In genomic region chr19:6250024-6250605, GRCh38 we compare ENCODE assay signal across 18 cellular contexts. TPM values are rescaled to one million over a fixed set of nuclear protein-coding genes. Genes with fewer than 3 reads are reported as not detected.
DNase-seq lines count a peak whose midpoint lies in the region; ATAC-seq and TF ChIP-seq lines count a peak whose summit lies in the region.
"Had no signal": no experiment of that assay in that cellular context is flagged by ENCODE, and none has a peak within 500 bp of the region (broad histone marks: within the 10 kb centered on the region; RNA-seq: fewer than 3 reads in every experiment).

No MANE protein-coding gene starts in this region.

- no peak for TF ChIP-seq EP300 in tibial nerve (IDR thresholded peaks at IDR 0.05)

- peaks cover 68% of the 10 kb centered on the region for H3K4me1 Mint-ChIP-seq in stimulated activated naive CD8-positive, alpha-beta T cell treated with anti-CD3 and anti-CD28 coated beads, Interleukin-15, amount 100 ng/mL, for 72 hours

- H3K9ac ChIP-seq in adipocyte (ENCODE audit: low read length) = no peak overlapping the region

- WGBS in tibial nerve, 2 donors = 46 to 54% methylated on average over 3 of the region's 3 CpGs

- peak overlapping the region in 1 of 2 donors; percentile 81 for H3K27ac Mint-ChIP-seq in stimulated activated naive CD8-positive, alpha-beta T cell treated with anti-CD3 and anti-CD28 coated beads, Interleukin-15, amount 100 ng/mL, for 72 hours
- H3K27ac Mint-ChIP-seq: activated naive CD8-positive, alpha-beta T cell treated with anti-CD3 and anti-CD28 coated beads, Interleukin-2, amount 10 ng/mL, durations not matched to agents 7 days and 5 days; B cell had no signal

- H3K27me3 Mint-ChIP-seq in stimulated activated naive CD8-positive, alpha-beta T cell treated with anti-CD3 and anti-CD28 coated beads, Interleukin-15, amount 100 ng/mL, for 72 hours = no peaks in the 10 kb centered on the region
- H3K27me3 Mint-ChIP-seq: activated naive CD8-positive, alpha-beta T cell treated with anti-CD3 and anti-CD28 coated beads, Interleukin-2, amount 10 ng/mL, durations not matched to agents 7 days and 5 days; B cell; dendritic cell treated with granulocyte-macrophage colony-stimulating factor and Interleukin-4, amounts not matched to agents 40 ng/mL and 50 ng/mL, for 4 days had no signal

- H3K27me3 ChIP-seq in adipocyte (replicated peaks; ENCODE audit: control insufficient read depth, insufficient read depth, low read length) = no peaks in the 10 kb centered on the region
- H3K27me3 ChIP-seq in tibial nerve = no peaks in the 10 kb centered on the region
- H3K27me3 ChIP-seq: foreskin keratinocyte had no signal

- TF ChIP-seq POLR2A in tibial nerve (IDR thresholded peaks at IDR 0.05) = no peak

- H3K4me3 ChIP-seq in adipocyte (ENCODE audit: low read length) (no peak overlapping the region), tibial nerve (no peak overlapping the region)
- H3K4me3 ChIP-seq: lung, PC-9 had no signal

- H3K9me3 ChIP-seq in adipocyte (ENCODE audit: control insufficient read depth, low read length) = no peaks in the 10 kb centered on the region
- H3K9me3 ChIP-seq in tibial nerve = no peaks in the 10 kb centered on the region

- H3K36me3 ChIP-seq in adipocyte (ENCODE audit: control insufficient read depth, insufficient read depth, low read length, severe bottlenecking) (peaks cover 21% of the 10 kb centered on the region), tibial nerve (no peaks in the 10 kb centered on the region)

- peaks cover 3% of the 10 kb centered on the region for H3K4me1 ChIP-seq in adipocyte (ENCODE audit: control insufficient read depth, insufficient read depth, low read length)
- peaks cover 0 to 59% (median 28%) of the 10 kb centered on the region in 4 donors for H3K4me1 ChIP-seq in tibial nerve
- H3K4me1 ChIP-seq: foreskin keratinocyte had no signal

- H3K9me3 Mint-ChIP-seq in stimulated activated naive CD8-positive, alpha-beta T cell treated with anti-CD3 and anti-CD28 coated beads, Interleukin-15, amount 100 ng/mL, for 72 hours = no peaks in the 10 kb centered on the region
- H3K9me3 Mint-ChIP-seq: dendritic cell treated with granulocyte-macrophage colony-stimulating factor and Interleukin-4, amounts not matched to agents 40 ng/mL and 50 ng/mL, for 4 days had no signal

- peak; percentile 59 for ATAC-seq in stimulated activated naive CD8-positive, alpha-beta T cell treated with anti-CD3 and anti-CD28 coated beads, Interleukin-15, Interleukin-2, amounts not matched to agents 100 U/mL and 50 U/mL, for 24 hours
- no peak for ATAC-seq in stimulated activated naive CD8-positive, alpha-beta T cell treated with anti-CD3 and anti-CD28 coated beads, Interleukin-15, amount 100 ng/mL, for 72 hours
- ATAC-seq in GM19452 (IDR thresholded peaks at IDR 0.05; ENCODE audit: unreplicated experiment) = no peak
- no peak for ATAC-seq in HG02571 (IDR thresholded peaks at IDR 0.05; ENCODE audit: unreplicated experiment)
- ATAC-seq: foreskin keratinocyte, SK-N-SH treated with all-trans-retinoic acid at 6 μM for 48 hours had no signal

- no peak overlapping the region for H3K4me3 Mint-ChIP-seq in stimulated activated naive CD8-positive, alpha-beta T cell treated with anti-CD3 and anti-CD28 coated beads, Interleukin-15, amount 100 ng/mL, for 72 hours
- H3K4me3 Mint-ChIP-seq: activated naive CD8-positive, alpha-beta T cell treated with anti-CD3 and anti-CD28 coated beads, Interleukin-2, amount 10 ng/mL, durations not matched to agents 7 days and 5 days; B cell; dendritic cell treated with granulocyte-macrophage colony-stimulating factor and Interleukin-4, amounts not matched to agents 40 ng/mL and 50 ng/mL, for 4 days had no signal

- TF ChIP-seq CTCF in tibial nerve (IDR thresholded peaks at IDR 0.05) = no peak

- DNase-seq in stimulated activated naive CD8-positive, alpha-beta T cell treated with anti-CD3 and anti-CD28 coated beads, Interleukin-15, Interleukin-2, amounts not matched to agents 100 U/mL and 50 U/mL, for 24 hours = no peak
- DNase-seq in stimulated activated naive CD8-positive, alpha-beta T cell treated with anti-CD3 and anti-CD28 coated beads, Interleukin-15, amount 100 ng/mL, for 72 hours = no peak
- DNase-seq in adipocyte (ENCODE audit: low read depth) (peak; percentile 34), fibroblast of peridontal ligament (ENCODE audit: extremely low read depth) (peak; percentile 78), tibial nerve (ENCODE audit: low spot score in 2 of 2) (no peak), SW480 (ENCODE audit: low spot score) (no peak)
- DNase-seq: activated naive CD8-positive, alpha-beta T cell treated with anti-CD3 and anti-CD28 coated beads, Interleukin-2, amount 10 ng/mL, durations not matched to agents 7 days and 5 days; DMS 273 treated with DMSO at 0.1 percent for 48 hours; NCI-H2029 treated with DMSO at 0.1 percent for 48 hours; NCI-H526; PC-9 had no signal

- H3K27ac ChIP-seq in tibial nerve = peak overlapping the region in 3 of 4 donors; percentile 62 to 83 (median 82)
- H3K27ac ChIP-seq: foreskin keratinocyte, PC-9 had no signal

RNA-seq across cellular contexts. Expression of gene MLLT1, which starts 29.7 kb away (rescaled TPM):
- 10 to 100 TPM; 15.1 to 42.0 (median 19.9) TPM for total RNA-seq in tibial nerve

Comparison
In these comparisons a context has a peak if more than half of its experiments do, and no peak if none do; other contexts are left out.
1. DNase-seq: peak in adipocyte (single experiment) and fibroblast of peridontal ligament (single experiment); none in stimulated activated naive CD8-positive, alpha-beta T cell treated with anti-CD3 and anti-CD28 coated beads, Interleukin-15, Interleukin-2, amounts not matched to agents 100 U/mL and 50 U/mL, for 24 hours (single experiment), stimulated activated naive CD8-positive, alpha-beta T cell treated with anti-CD3 and anti-CD28 coated beads, Interleukin-15, amount 100 ng/mL, for 72 hours (0 of 2), tibial nerve (0 of 2) and SW480 (single experiment).